In the genomic region with DNA sequence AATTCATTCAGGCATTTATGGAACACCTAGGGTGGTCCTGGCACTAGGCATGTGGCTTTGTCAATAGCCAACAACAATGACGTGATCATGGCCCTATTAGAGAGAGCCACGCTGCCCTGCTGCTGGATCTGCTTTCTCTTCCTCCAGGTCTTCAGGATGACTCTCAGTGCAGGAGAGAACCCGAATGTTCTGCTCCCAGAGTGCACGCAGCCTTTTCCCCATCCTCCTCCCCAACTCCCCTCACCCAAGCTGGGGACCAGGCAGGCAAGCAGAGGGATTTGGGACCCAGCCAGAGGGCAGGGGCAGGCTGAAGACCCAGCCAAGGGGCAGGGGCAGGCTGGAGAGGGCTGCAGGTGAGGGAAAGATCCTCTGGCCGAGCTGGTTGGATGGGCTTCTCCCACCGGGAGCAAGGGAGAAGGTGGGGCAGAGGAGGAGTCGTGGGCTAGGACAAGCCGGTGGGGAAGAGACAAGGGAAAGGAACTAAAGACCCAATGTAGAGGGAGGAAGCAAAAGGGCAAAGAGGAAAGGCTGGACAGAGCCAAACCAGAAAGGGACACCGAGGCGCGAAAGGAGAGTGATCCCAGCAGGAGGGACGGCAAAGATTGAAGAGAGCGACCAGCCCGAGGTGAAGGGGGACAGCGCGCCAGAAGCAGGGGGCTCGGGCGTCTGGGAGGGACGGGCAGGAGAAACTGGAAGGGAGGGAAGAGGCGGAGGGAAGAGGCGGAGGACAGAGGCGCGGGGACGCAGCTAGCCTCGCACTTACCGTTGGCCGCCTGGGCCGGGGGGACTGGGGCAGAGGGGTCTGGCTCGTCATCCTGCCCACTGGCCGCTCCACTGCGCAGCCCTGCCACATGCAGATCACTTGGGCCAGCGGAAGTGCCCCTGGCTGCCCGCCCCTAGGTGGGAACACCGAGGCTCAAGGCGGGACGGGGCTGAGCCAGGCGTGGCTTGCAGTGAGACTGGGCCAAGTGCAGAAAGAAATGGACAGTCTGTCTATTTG, we compare ENCODE assay signal across 8 cellular contexts. TPM values are rescaled to one million over a fixed set of nuclear protein-coding genes. Genes with fewer than 3 reads are reported as not detected.
DNase-seq lines count a peak whose midpoint lies in the region; ATAC-seq lines count a peak whose summit lies in the region.

A gene with protein sequence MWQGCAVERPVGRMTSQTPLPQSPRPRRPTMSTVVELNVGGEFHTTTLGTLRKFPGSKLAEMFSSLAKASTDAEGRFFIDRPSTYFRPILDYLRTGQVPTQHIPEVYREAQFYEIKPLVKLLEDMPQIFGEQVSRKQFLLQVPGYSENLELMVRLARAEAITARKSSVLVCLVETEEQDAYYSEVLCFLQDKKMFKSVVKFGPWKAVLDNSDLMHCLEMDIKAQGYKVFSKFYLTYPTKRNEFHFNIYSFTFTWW (minus strand): TSS at position 880 of the 1,000 bp plus-strand sequence. CDS start 27 bp downstream, at position 853.

- H3K4me3 ChIP-seq in endocrine pancreas (ENCODE audit: control insufficient read depth, insufficient read depth, low read length) = peak within 1 kb of the TSS; percentile 28
- H3K4me3 ChIP-seq in muscle layer of duodenum (ENCODE audit: low read depth in 1 of 2, low read length in 2 of 2) = peak within 1 kb of the TSS; percentile 54 to 70

- peaks cover 16% of the 10 kb centered on the region for H3K27me3 Mint-ChIP-seq in activated CD4-positive, alpha-beta T cell treated with anti-CD3 and anti-CD28 coated beads for 36 hours

- no peaks in the 10 kb centered on the region for H3K36me3 ChIP-seq in endocrine pancreas (ENCODE audit: control insufficient read depth, insufficient read depth, low read length)
- H3K36me3 ChIP-seq in muscle layer of duodenum (ENCODE audit: control insufficient read depth in 1 of 2, insufficient read depth in 2 of 2, low read length in 2 of 2) = no peaks in the 10 kb centered on the region

- H3K4me1 ChIP-seq in endocrine pancreas (ENCODE audit: control insufficient read depth, insufficient read depth, low read length) (no peaks in the 10 kb centered on the region), muscle layer of duodenum (ENCODE audit: control insufficient read depth in 1 of 2, insufficient read depth in 2 of 2, low read length in 2 of 2) (no peaks in the 10 kb centered on the region)

- no peaks in the 10 kb centered on the region for H3K4me1 Mint-ChIP-seq in activated CD4-positive, alpha-beta T cell treated with anti-CD3 and anti-CD28 coated beads for 36 hours

- no peak within 1 kb of the TSS for H3K27ac Mint-ChIP-seq in activated CD4-positive, alpha-beta T cell treated with anti-CD3 and anti-CD28 coated beads for 36 hours

- intact Hi-C loops in activated CD4-positive, alpha-beta T cell treated with anti-CD3 and anti-CD28 coated beads for 36 hours (cut with DNase I, micrococcal nuclease) = no loop called here

- H3K36me3 Mint-ChIP-seq in activated CD4-positive, alpha-beta T cell treated with anti-CD3 and anti-CD28 coated beads for 36 hours (ENCODE audit: low read depth) = no peaks in the 10 kb centered on the region

- CTCF ChIA-PET in activated CD4-positive, alpha-beta T cell treated with anti-CD3 and anti-CD28 coated beads for 36 hours (lab: Charles Lee) = interaction anchor here (0.7 kb wide), 1 partner anchor 23 kb away, joined by 5 read pairs; no protein-coding TSS in a partner anchor

- ATAC-seq in activated CD4-positive, alpha-beta T cell treated with anti-CD3 and anti-CD28 coated beads for 36 hours = no peak

- POLR2A ChIA-PET in activated CD4-positive, alpha-beta T cell treated with anti-CD3 and anti-CD28 coated beads for 36 hours (lab: Charles Lee) = no interaction called here

- peak within 1 kb of the TSS; percentile 31 for H3K27ac ChIP-seq in muscle layer of duodenum (ENCODE audit: low read length)

- no peak within 1 kb of the TSS for H3K4me3 Mint-ChIP-seq in activated CD4-positive, alpha-beta T cell treated with anti-CD3 and anti-CD28 coated beads for 36 hours

- DNase-seq in COR-L47 (lab: John Stamatoyannopoulos, UW) (peak; percentile 91), NCI-H446 (lab: John Stamatoyannopoulos, UW) (peak; percentile 71 to 75), GDM1 (lab: John Stamatoyannopoulos, UW) (no peak), NCI-H524 treated with DMSO at 0.1 percent for 48 hours (lab: John Stamatoyannopoulos, UW) (no peak)
- DNase-seq in activated CD4-positive, alpha-beta T cell treated with anti-CD3 and anti-CD28 coated beads for 1 hour = no peak
- DNase-seq in activated CD4-positive, alpha-beta T cell treated with anti-CD3 and anti-CD28 coated beads for 36 hours = no peak

- H3K9me3 Mint-ChIP-seq in activated CD4-positive, alpha-beta T cell treated with anti-CD3 and anti-CD28 coated beads for 36 hours (ENCODE audit: low read depth) = peaks cover 2% of the 10 kb centered on the region

- H3K27me3 ChIP-seq in endocrine pancreas (ENCODE audit: control insufficient read depth, insufficient read depth, low read length) (no peaks in the 10 kb centered on the region), muscle layer of duodenum (ENCODE audit: low read depth, low read length) (no peaks in the 10 kb centered on the region)

- no peaks in the 10 kb centered on the region for H3K9me3 ChIP-seq in endocrine pancreas (ENCODE audit: control insufficient read depth, low read length)
- no peaks in the 10 kb centered on the region for H3K9me3 ChIP-seq in muscle layer of duodenum (ENCODE audit: control insufficient read depth in 1 of 2, low read length in 2 of 2)

- peak within 1 kb of the TSS; percentile 42 for H3K9ac ChIP-seq in endocrine pancreas (ENCODE audit: control insufficient read depth, insufficient read depth, low read length)

RNA-seq across cellular contexts. Expression of the gene that starts here (rescaled TPM):
- under 1 TPM; 0.14 to 0.21 TPM for total RNA-seq in activated CD4-positive, alpha-beta T cell treated with anti-CD3 and anti-CD28 coated beads for 36 hours

Comparison
In these comparisons a context has a peak if more than half of its experiments do, and no peak if none do; other contexts are left out.
1. DNase-seq: peak in COR-L47 (single experiment) and NCI-H446 (2 of 2); none in activated CD4-positive, alpha-beta T cell treated with anti-CD3 and anti-CD28 coated beads for 1 hour (single experiment), GDM1 (single experiment), activated CD4-positive, alpha-beta T cell treated with anti-CD3 and anti-CD28 coated beads for 36 hours (single experiment) and NCI-H524 treated with DMSO at 0.1 percent for 48 hours (single experiment).